In the genomic region with DNA sequence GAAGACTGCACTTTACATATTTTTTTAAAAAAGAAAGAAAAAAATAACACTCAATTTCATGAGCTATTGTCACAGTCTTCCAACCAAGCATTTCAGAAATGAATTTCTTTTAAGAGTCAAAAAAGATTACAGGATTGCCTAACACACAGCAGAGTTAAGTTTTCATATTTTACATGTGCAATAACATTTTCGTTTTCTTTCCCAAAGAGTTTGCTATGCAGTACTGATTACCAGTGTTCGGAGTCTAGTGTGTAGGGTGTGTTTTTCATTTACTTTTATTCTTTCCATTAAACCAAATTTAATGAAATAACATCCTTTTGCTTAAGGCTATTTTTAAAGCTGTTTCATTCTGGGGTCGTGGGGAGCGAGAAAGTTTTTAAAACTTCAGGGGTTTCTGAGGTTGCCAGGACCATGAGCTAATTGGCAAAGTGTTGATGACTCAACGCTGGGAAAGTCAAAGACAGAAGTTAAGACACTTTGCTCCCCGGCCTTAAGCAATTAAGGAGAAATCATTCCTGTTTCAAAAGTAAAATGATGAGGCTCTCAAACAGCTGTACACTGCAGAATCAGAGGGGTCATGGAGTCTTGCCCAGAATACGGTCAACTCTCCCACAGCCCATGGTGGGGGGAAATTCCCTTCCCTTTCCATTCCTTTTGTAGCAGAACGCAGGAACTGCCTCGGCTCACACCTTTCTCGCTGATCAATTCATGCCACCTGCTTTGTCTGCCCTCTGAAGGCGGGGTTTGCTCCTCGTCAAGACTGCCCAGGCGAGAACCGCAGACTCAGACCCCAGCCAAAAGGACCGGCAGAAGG, we compare ENCODE assay signal across 10 cellular contexts. TPM values are rescaled to one million over a fixed set of nuclear protein-coding genes. Genes with fewer than 3 reads are reported as not detected.
A peak's percentile ranks its signal among the peaks of the same experiment; 100 is the strongest.
DNase-seq lines count a peak whose midpoint lies in the region; TF ChIP-seq lines count a peak whose summit lies in the region.
"Had no signal": no experiment of that assay in that cellular context is flagged by ENCODE, and none has a peak within 500 bp of the region (broad histone marks: within the 10 kb centered on the region; RNA-seq: fewer than 3 reads in every experiment).

No MANE protein-coding gene starts in this region.

- peaks cover 40 to 61% (median 52%) of the 10 kb centered on the region in 10 experiments for H3K4me1 ChIP-seq in BLaER1 treated with 17β-estradiol and CSF1 and Interleukin-3, amounts not matched to agents 10 nM and 100 nM
- no peaks in the 10 kb centered on the region for H3K4me1 ChIP-seq in parathyroid adenoma

- no peak overlapping the region for H3K27ac Mint-ChIP-seq in activated naive CD8-positive, alpha-beta T cell treated with anti-CD3 and anti-CD28 coated beads for 36 hours
- H3K27ac Mint-ChIP-seq: activated naive CD8-positive, alpha-beta T cell had no signal

- no peaks in the 10 kb centered on the region for H4K20me1 ChIP-seq in BLaER1 treated with 17β-estradiol and CSF1 and Interleukin-3, amounts not matched to agents 10 nM and 100 nM

- H3K4me2 ChIP-seq in BLaER1 treated with 17β-estradiol and CSF1 and Interleukin-3, amounts not matched to agents 10 nM and 100 nM, result peak overlapping the region; percentile 62 to 96 (median 89)
- peak overlapping the region; percentile 6 for H3K4me2 ChIP-seq in parathyroid adenoma (ENCODE audit: low read length)
- H3K4me2 ChIP-seq: KMS-11 had no signal

- no peaks in the 10 kb centered on the region for H3K4me1 Mint-ChIP-seq in activated naive CD8-positive, alpha-beta T cell treated with anti-CD3 and anti-CD28 coated beads for 36 hours

- H3K4me3 Mint-ChIP-seq in activated naive CD8-positive, alpha-beta T cell treated with anti-CD3 and anti-CD28 coated beads for 36 hours, result no peak overlapping the region
- H3K4me3 Mint-ChIP-seq: activated naive CD8-positive, alpha-beta T cell had no signal

- no peaks in the 10 kb centered on the region for H3K9me3 ChIP-seq in BLaER1 treated with 17β-estradiol and CSF1 and Interleukin-3, amounts not matched to agents 10 nM and 100 nM (replicated peaks in 1 of 11)
- H3K9me3 ChIP-seq in parathyroid adenoma (ENCODE audit: control insufficient read depth, low read length), result no peaks in the 10 kb centered on the region

- no peaks in the 10 kb centered on the region for H3K36me3 Mint-ChIP-seq in activated naive CD8-positive, alpha-beta T cell treated with anti-CD3 and anti-CD28 coated beads for 36 hours
- H3K36me3 Mint-ChIP-seq: activated naive CD8-positive, alpha-beta T cell had no signal

- H3K4me3 ChIP-seq in BLaER1 treated with 17β-estradiol and CSF1 and Interleukin-3, amounts not matched to agents 10 nM and 100 nM, result peak overlapping the region in 5 of 10 experiments; percentile 11 to 35 (median 14); a peak in 2 of 20 replicates
- H3K4me3 ChIP-seq in parathyroid adenoma (ENCODE audit: low read depth, low read length), result no peak overlapping the region

- H3K9ac ChIP-seq in BLaER1 treated with 17β-estradiol and CSF1 and Interleukin-3, amounts not matched to agents 10 nM and 100 nM, result peak overlapping the region in 9 of 11 experiments; percentile 34 to 65 (median 53); a peak in 15 of 22 replicates
- H3K9ac ChIP-seq in parathyroid adenoma, result no peak overlapping the region
- H3K9ac ChIP-seq: KMS-11 had no signal

- peak overlapping the region in 9 of 11 experiments; percentile 31 to 70 (median 62); a peak in 15 of 22 replicates for H3K27ac ChIP-seq in BLaER1 treated with 17β-estradiol and CSF1 and Interleukin-3, amounts not matched to agents 10 nM and 100 nM
- H3K27ac ChIP-seq in parathyroid adenoma, result no peak overlapping the region
- H3K27ac ChIP-seq: KMS-11 had no signal

- H3K27me3 Mint-ChIP-seq in activated naive CD8-positive, alpha-beta T cell treated with anti-CD3 and anti-CD28 coated beads for 36 hours, result peaks cover 23% of the 10 kb centered on the region

- no peaks in the 10 kb centered on the region for H3K36me3 ChIP-seq in BLaER1 treated with 17β-estradiol and CSF1 and Interleukin-3, amounts not matched to agents 10 nM and 100 nM
- H3K36me3 ChIP-seq in parathyroid adenoma (ENCODE audit: control insufficient read depth, insufficient read depth, low read length), result no peaks in the 10 kb centered on the region

- H2AFZ ChIP-seq in parathyroid adenoma, result peak overlapping the region; percentile 56

- no peaks in the 10 kb centered on the region for H3K27me3 ChIP-seq in BLaER1 treated with 17β-estradiol and CSF1 and Interleukin-3, amounts not matched to agents 10 nM and 100 nM
- no peaks in the 10 kb centered on the region for H3K27me3 ChIP-seq in parathyroid adenoma (ENCODE audit: control insufficient read depth, insufficient read depth, low read length)

- no peaks in the 10 kb centered on the region for H3K79me2 ChIP-seq in parathyroid adenoma

- TF ChIP-seq CTCF in parathyroid adenoma (IDR thresholded peaks at IDR 0.05), result no peak
- TF ChIP-seq CTCF in GM20000 (IDR thresholded peaks at IDR 0.05; ENCODE audit: extremely low read depth, missing control alignments), result no peak

- no peaks in the 10 kb centered on the region for H3K9me3 Mint-ChIP-seq in activated naive CD8-positive, alpha-beta T cell treated with anti-CD3 and anti-CD28 coated beads for 36 hours

- DNase-seq in RKO (ENCODE audit: low spot score) (peak; percentile 10), fibroblast of the conjunctiva (ENCODE audit: low read depth) (peak; percentile 72), NCI-H524 (lab: John Stamatoyannopoulos, UW) (no peak), GM20000 (ENCODE audit: low spot score) (no peak)
- no peak for DNase-seq in activated CD4-positive, alpha-beta T cell treated with anti-CD3 and anti-CD28 coated beads for 1 hour
- no peak for DNase-seq in activated naive CD8-positive, alpha-beta T cell treated with anti-CD3 and anti-CD28 coated beads for 36 hours

RNA-seq across cellular contexts. Expression of a gene that starts 53.0 kb away (rescaled TPM):
- under 1 TPM; 0.06 TPM for total RNA-seq in activated naive CD8-positive, alpha-beta T cell treated with anti-CD3 and anti-CD28 coated beads for 36 hours

Comparison
In these comparisons a context has a peak if more than half of its experiments do, and no peak if none do; other contexts are left out.
1. DNase-seq: peak in RKO (single experiment) and fibroblast of the conjunctiva (single experiment); none in activated CD4-positive, alpha-beta T cell treated with anti-CD3 and anti-CD28 coated beads for 1 hour (single experiment), NCI-H524 (0 of 2), GM20000 (single experiment) and activated naive CD8-positive, alpha-beta T cell treated with anti-CD3 and anti-CD28 coated beads for 36 hours (single experiment).